15 cellular contexts compared by ENCODE assay signal in the genomic region with DNA sequence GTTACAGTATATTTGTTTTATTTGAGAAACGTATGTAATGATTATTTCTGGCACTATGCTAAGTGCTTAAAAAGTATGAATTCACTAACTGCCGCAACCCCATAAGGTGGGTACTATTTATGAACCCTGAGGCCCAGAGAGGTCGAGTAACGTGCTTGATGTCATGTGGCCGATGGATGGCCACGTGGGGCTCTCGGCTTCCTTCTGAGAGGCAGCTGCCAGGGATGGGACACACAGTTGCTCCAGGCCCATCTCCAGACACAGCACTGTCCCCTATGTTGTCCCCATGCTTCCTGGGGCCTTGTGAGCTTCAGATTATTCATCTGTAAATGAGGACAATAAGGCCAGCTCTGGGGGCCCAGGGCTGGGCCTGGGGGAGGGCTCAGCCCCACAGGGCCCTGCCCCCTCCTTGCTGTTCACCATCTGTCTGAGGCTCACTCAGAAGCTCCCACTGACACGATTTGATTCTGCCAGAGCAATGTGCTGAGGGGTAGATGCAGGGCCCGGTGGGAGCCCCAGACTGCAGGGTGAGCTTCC.
DNase-seq lines count a peak whose midpoint lies in the region; ATAC-seq and TF ChIP-seq lines count a peak whose summit lies in the region.
"Had no signal": no experiment of that assay in that cellular context is flagged by ENCODE, and none has a peak within 500 bp of the region (broad histone marks: within the 10 kb centered on the region; RNA-seq: fewer than 3 reads in every experiment).

No MANE protein-coding gene starts in this region.

- H3K36me3 ChIP-seq in endocrine pancreas (ENCODE audit: control insufficient read depth, insufficient read depth, low read length) (no peaks in the 10 kb centered on the region), sigmoid colon (no peaks in the 10 kb centered on the region)

- no peak for TF ChIP-seq POLR2A in sigmoid colon (IDR thresholded peaks at IDR 0.05)

- H3K27me3 ChIP-seq in endocrine pancreas (ENCODE audit: control insufficient read depth, insufficient read depth, low read length), result no peaks in the 10 kb centered on the region
- no peaks in the 10 kb centered on the region for H3K27me3 ChIP-seq in sigmoid colon

- H3K4me3 ChIP-seq in endocrine pancreas (ENCODE audit: control insufficient read depth, insufficient read depth, low read length) (no peak overlapping the region), sigmoid colon (no peak overlapping the region)

- no peak for TF ChIP-seq EP300 in sigmoid colon (IDR thresholded peaks at IDR 0.05)

- intact Hi-C loops in sigmoid colon (cut with DNase I), result loop anchor here (10.0 kb wide), 1 partner anchor 207 kb away; no protein-coding TSS in a partner anchor

- ATAC-seq in activated CD4-positive, CD25-positive, alpha-beta regulatory T cell treated with anti-CD3 and anti-CD28 coated beads, Interleukin-2, amount 50 U/mL, for 24 hours, result no peak
- ATAC-seq: activated CD4-positive, alpha-beta T cell treated with anti-CD3 and anti-CD28 coated beads for 36 hours had no signal

- DNase-seq in DMS53 (lab: John Stamatoyannopoulos, UW), result peak; percentile 43
- no peak for DNase-seq in DMS53 treated with DMSO at 0.1 percent for 48 hours (lab: John Stamatoyannopoulos, UW; ENCODE audit: unreplicated experiment)
- DNase-seq in NCI-H524 treated with DMSO at 0.1 percent for 48 hours (lab: John Stamatoyannopoulos, UW), result peak; percentile 45
- DNase-seq in sigmoid colon, result no peak
- no peak for DNase-seq in medulla oblongata (ENCODE audit: extremely low spot score)
- DNase-seq in islet precursor cell, result no peak
- DNase-seq: activated CD4-positive, alpha-beta T cell treated with anti-CD3 and anti-CD28 coated beads for 36 hours; CD4-positive, alpha-beta T cell; GDM1; naive B cell; NCI-H226; stimulated activated CD8-positive, alpha-beta memory T cell treated with anti-CD3 and anti-CD28 coated beads, Interleukin-4, amount 100 ng/mL, for 48 hours had no signal

- peaks cover 3% of the 10 kb centered on the region for H3K4me1 ChIP-seq in endocrine pancreas (ENCODE audit: control insufficient read depth, insufficient read depth, low read length)
- H3K4me1 ChIP-seq in sigmoid colon, result peaks cover 0 to 34% (median 20%) of the 10 kb centered on the region in 4 donors

- H3K9ac ChIP-seq in endocrine pancreas (ENCODE audit: control insufficient read depth, insufficient read depth, low read length), result peak overlapping the region; percentile 19

- TF ChIP-seq CTCF in sigmoid colon (IDR thresholded peaks at IDR 0.05), result no peak

- H3K27ac ChIP-seq in sigmoid colon, result peak overlapping the region in 3 of 4 donors; percentile 20 to 72 (median 59)
- H3K27ac ChIP-seq: 22Rv1 had no signal

- H3K9me3 ChIP-seq in endocrine pancreas (ENCODE audit: control insufficient read depth, low read length), result no peaks in the 10 kb centered on the region
- H3K9me3 ChIP-seq in sigmoid colon, result no peaks in the 10 kb centered on the region

- 24 to 70% methylated on average over 9 of the region's 9 CpGs for WGBS in sigmoid colon, 2 donors

Comparison
In these comparisons a context has a peak if more than half of its experiments do, and no peak if none do; other contexts are left out.
1. DNase-seq: peak in DMS53 (single experiment) and NCI-H524 treated with DMSO at 0.1 percent for 48 hours (single experiment); none in DMS53 treated with DMSO at 0.1 percent for 48 hours (single experiment), sigmoid colon (single experiment), medulla oblongata (single experiment) and islet precursor cell (single experiment).